ENCODE assay signal across 10 cellular contexts in the genomic region with DNA sequence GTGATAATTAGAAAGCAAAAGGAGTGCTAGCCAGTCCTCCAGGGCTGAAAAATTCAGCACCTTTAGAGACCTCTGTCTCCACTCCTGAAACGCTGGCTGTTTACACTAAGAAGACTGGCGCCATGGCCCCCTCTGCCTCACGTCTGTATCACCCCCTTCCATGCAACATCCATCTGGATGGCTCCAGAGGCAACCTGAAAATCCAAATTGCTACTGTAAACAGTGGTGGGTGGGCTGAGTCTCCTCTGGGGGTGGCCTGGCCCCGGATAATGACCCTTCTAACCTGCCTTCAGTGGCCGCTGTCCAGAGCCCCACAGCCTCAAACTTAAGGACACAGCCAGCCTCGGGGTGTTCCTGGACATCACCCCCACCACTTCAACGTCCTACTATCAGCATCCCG. TPM values are rescaled to one million over a fixed set of nuclear protein-coding genes. Genes with fewer than 3 reads are reported as not detected.
DNase-seq lines count a peak whose midpoint lies in the region; ATAC-seq and TF ChIP-seq lines count a peak whose summit lies in the region.
"Had no signal": no experiment of that assay in that cellular context is flagged by ENCODE, and none has a peak within 500 bp of the region (broad histone marks: within the 10 kb centered on the region; RNA-seq: fewer than 3 reads in every experiment).

No MANE protein-coding gene starts in this region.

- TF ChIP-seq CTCF in Caco-2 (IDR thresholded peaks at IDR 0.05; ENCODE audit: insufficient read depth in 1 of 2, low read depth in 1 of 2, low read length in 1 of 2, severe bottlenecking in 1 of 2, unreplicated experiment in 1 of 2) (no peak), esophagus squamous epithelium (IDR thresholded peaks at IDR 0.05) (no peak), ovary (IDR thresholded peaks at IDR 0.05) (no peak)

- H3K36me3 Mint-ChIP-seq in Caco-2 (ENCODE audit: insufficient read depth, unreplicated experiment): no peaks in the 10 kb centered on the region

- POLR2A ChIA-PET in Caco-2 (lab: Charles Lee): no interaction called here

- H3K9me3 ChIP-seq in Caco-2: no peaks in the 10 kb centered on the region
- no peaks in the 10 kb centered on the region for H3K9me3 ChIP-seq in NT2/D1 (ENCODE audit: insufficient read depth, low read length)
- no peaks in the 10 kb centered on the region for H3K9me3 ChIP-seq in esophagus squamous epithelium
- no peaks in the 10 kb centered on the region for H3K9me3 ChIP-seq in ovary

- intact Hi-C loops in Caco-2 (cut with micrococcal nuclease; ENCODE audit: unreplicated experiment): loop anchor here (10.0 kb wide), 1 partner anchor 211 kb away; no protein-coding TSS in a partner anchor
- intact Hi-C loops in esophagus squamous epithelium (cut with DNase I): no loop called here
- intact Hi-C loops in ovary (cut with DNase I): no loop called here

- 5 to 8% methylated on average over 7 to 8 of the region's 8 CpGs for WGBS in esophagus squamous epithelium, 2 donors
- WGBS in ovary, 3 donors: 4 to 8% (median 6%) methylated on average over 8 of the region's 8 CpGs

- H3K4me3 ChIP-seq in Caco-2 (ENCODE audit: low read depth, low read length) (no peak overlapping the region; the same call in 1 of the 2 replicates), NT2/D1 (ENCODE audit: insufficient read length, low read depth) (peak overlapping the region; percentile 65), esophagus squamous epithelium (peak overlapping the region; percentile 50 to 74 (median 60)), ovary (peak overlapping the region; percentile 60)

- no TSS peak for BruUV-seq in Caco-2 (replicated peaks; lab: Mats Ljungman, UMichigan)

- TF ChIP-seq EP300 in ovary (IDR thresholded peaks at IDR 0.05): no peak

- peak overlapping the region in 2 of 4 donors; percentile 64 to 89 for H3K27ac ChIP-seq in esophagus squamous epithelium
- no peak overlapping the region for H3K27ac ChIP-seq in ovary

- CTCF ChIA-PET in Caco-2 (lab: Charles Lee): no interaction called here

- DNase-seq in Caco-2: no peak
- no peak for DNase-seq in NT2/D1 (ENCODE audit: low read depth, low spot score)
- no peak for DNase-seq in esophagus squamous epithelium (lab: John Stamatoyannopoulos, UW)
- no peak for DNase-seq in ovary
- no peak for DNase-seq in CD1c-positive myeloid dendritic cell (ENCODE audit: extremely low spot score)
- DNase-seq in NCI-H1436 (lab: John Stamatoyannopoulos, UW): no peak
- no peak for DNase-seq in NCI-H128 (lab: John Stamatoyannopoulos, UW; ENCODE audit: unreplicated experiment)
- DNase-seq: KG1 had no signal

- H3K9ac ChIP-seq in NT2/D1 (ENCODE audit: insufficient read length, low read depth): peak overlapping the region; percentile 46

- no peak overlapping the region for H3K27ac Mint-ChIP-seq in Caco-2 (ENCODE audit: unreplicated experiment)

- peaks cover 2% of the 10 kb centered on the region; the same call in 1 of the 2 replicates for H3K27me3 ChIP-seq in Caco-2 (replicated peaks; ENCODE audit: control insufficient read depth, insufficient read depth, low read length)
- H3K27me3 ChIP-seq in NT2/D1 (ENCODE audit: insufficient read depth, insufficient read length): no peaks in the 10 kb centered on the region
- H3K27me3 ChIP-seq in esophagus squamous epithelium: peaks cover 0 to 35% (median 0%) of the 10 kb centered on the region in 4 donors
- H3K27me3 ChIP-seq in ovary: no peaks in the 10 kb centered on the region

- H3K9me3 Mint-ChIP-seq in Caco-2 (ENCODE audit: unreplicated experiment): no peaks in the 10 kb centered on the region

- peak overlapping the region; percentile 79 for H3K4me3 Mint-ChIP-seq in Caco-2 (ENCODE audit: unreplicated experiment)

- H3K27me3 Mint-ChIP-seq in Caco-2 (ENCODE audit: insufficient read depth, unreplicated experiment): peaks cover 20% of the 10 kb centered on the region

- peaks cover 8% of the 10 kb centered on the region for H3K4me1 Mint-ChIP-seq in Caco-2 (ENCODE audit: low read depth, unreplicated experiment)

- no peak for ATAC-seq in HG03108 (IDR thresholded peaks at IDR 0.05; ENCODE audit: unreplicated experiment)

- H3K36me3 ChIP-seq in Caco-2 (ENCODE audit: control insufficient read depth, insufficient read depth, low read length): no peaks in the 10 kb centered on the region
- no peaks in the 10 kb centered on the region for H3K36me3 ChIP-seq in NT2/D1 (ENCODE audit: insufficient read depth, insufficient read length, low read length)
- H3K36me3 ChIP-seq in esophagus squamous epithelium: no peaks in the 10 kb centered on the region
- no peaks in the 10 kb centered on the region for H3K36me3 ChIP-seq in ovary

- no peaks in the 10 kb centered on the region for H3K4me1 ChIP-seq in Caco-2
- H3K4me1 ChIP-seq in NT2/D1 (ENCODE audit: insufficient read depth, insufficient read length): no peaks in the 10 kb centered on the region
- peaks cover 11 to 28% (median 11%) of the 10 kb centered on the region in 3 donors for H3K4me1 ChIP-seq in esophagus squamous epithelium
- peaks cover 7% of the 10 kb centered on the region for H3K4me1 ChIP-seq in ovary (ENCODE audit: insufficient read depth)

- TF ChIP-seq POLR2A in esophagus squamous epithelium (IDR thresholded peaks at IDR 0.05) (no peak), ovary (IDR thresholded peaks at IDR 0.05) (no peak)

RNA-seq across cellular contexts. Expression of a gene that starts 1.4 kb away (rescaled TPM):
- total RNA-seq in Caco-2 (2022) (0.36 and 0.49 TPM in 2 replicates), esophagus squamous epithelium (10 to 100 TPM in 1 of 4 donors, 1 to 10 TPM in 2, under 1 TPM in 1; 0.30 to 10.7 (median 2.2) TPM), ovary (10 to 100 TPM; 11.3 to 39.9 (median 22.7) TPM)
- polyA plus RNA-seq in ovary: 10 to 100 TPM in 1 of 2 donors, 1 to 10 TPM in 1; 7.7 to 18.8 TPM
- total RNA-seq: activated CD8-positive, alpha-beta memory T cell treated with anti-CD3 and anti-CD28 coated beads for 36 hours had no signal
